In the genomic region with DNA sequence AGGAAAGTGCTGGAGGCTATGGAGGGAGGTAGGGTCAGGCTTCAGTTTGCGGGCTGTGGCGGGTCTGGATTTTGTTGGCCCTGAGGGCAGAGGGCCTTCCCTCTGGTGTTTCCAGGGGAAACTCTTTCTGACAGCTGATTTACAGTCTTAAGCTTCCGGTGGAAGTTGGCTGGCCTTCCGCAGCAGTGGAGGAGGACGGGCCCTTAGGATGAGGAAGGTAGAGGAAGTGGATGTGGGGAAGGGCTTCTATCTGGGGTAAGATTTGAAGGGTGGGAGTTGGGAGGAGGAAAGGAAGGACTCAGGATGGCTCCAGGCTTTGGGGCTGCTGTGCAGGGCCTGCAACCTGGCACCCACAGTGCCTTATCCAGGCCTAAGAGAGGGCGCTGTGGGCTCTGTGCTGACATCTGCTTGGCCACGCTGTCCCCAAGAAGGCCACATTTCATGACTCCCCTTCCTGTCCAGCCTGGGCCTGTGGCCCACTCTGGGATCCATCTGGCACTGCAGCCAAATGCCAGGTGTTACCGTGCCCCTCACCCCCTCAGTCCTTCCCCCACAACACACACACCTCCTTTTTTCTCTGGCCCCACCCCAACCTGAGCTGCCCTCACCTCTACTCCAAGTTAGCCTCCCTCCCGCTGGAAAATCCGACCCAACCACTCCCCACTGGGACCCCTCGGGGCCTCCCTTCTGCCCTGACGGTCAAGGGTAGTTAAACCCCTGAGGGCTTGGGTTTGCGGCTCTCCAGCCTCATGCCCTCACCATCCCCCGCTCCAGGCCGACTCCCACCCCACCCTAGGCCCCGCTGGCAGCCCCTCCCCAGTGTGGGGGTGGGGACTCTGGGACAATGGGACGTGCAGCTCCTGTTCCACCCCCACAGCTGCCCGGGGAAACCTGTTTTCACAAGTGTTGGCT, we compare ENCODE assay signal across 9 cellular contexts. TPM values are rescaled to one million over a fixed set of nuclear protein-coding genes. Genes with fewer than 3 reads are reported as not detected.
DNase-seq lines count a peak whose midpoint lies in the region; ATAC-seq and TF ChIP-seq lines count a peak whose summit lies in the region.
"Had no signal": no experiment of that assay in that cellular context is flagged by ENCODE, and none has a peak within 500 bp of the region (broad histone marks: within the 10 kb centered on the region; RNA-seq: fewer than 3 reads in every experiment).

No MANE protein-coding gene starts in this region.

- H3K36me3 ChIP-seq in HUES48 (ENCODE audit: control insufficient read depth, insufficient read depth, low read length) (no peaks in the 10 kb centered on the region), heart right ventricle (no peaks in the 10 kb centered on the region)
- H3K36me3 ChIP-seq: thoracic aorta had no signal

- H3K27ac ChIP-seq in HUES48 (ENCODE audit: low read depth, low read length) = peak overlapping the region; percentile 52
- H3K27ac ChIP-seq in heart right ventricle = peak overlapping the region in 9 of 10 donors; percentile 45 to 84 (median 71)
- H3K27ac ChIP-seq: thoracic aorta had no signal

- H3K4me1 ChIP-seq in HUES48 (ENCODE audit: control insufficient read depth, insufficient read depth, low read length) (peaks cover 16% of the 10 kb centered on the region), heart right ventricle (peaks cover 2 to 36% (median 23%) of the 10 kb centered on the region in 9 donors)

- TF ChIP-seq CTCF in heart right ventricle (IDR thresholded peaks at IDR 0.05) = peak in 2 of 9 donors; percentile 17

- H3K9me3 ChIP-seq in HUES48 (ENCODE audit: control insufficient read depth, insufficient read depth, low read length) (no peaks in the 10 kb centered on the region), heart right ventricle (no peaks in the 10 kb centered on the region)
- H3K9me3 ChIP-seq: thoracic aorta had no signal

- intact Hi-C loops in heart right ventricle (cut with DNase I) = no loop called here

- no peaks in the 10 kb centered on the region for H3K27me3 ChIP-seq in HUES48 (ENCODE audit: control insufficient read depth, insufficient read depth, low read length)
- H3K27me3 ChIP-seq in heart right ventricle = no peaks in the 10 kb centered on the region

- H3K4me3 ChIP-seq in HUES48 (ENCODE audit: low read depth, low read length) (0 out of 2 replicates have a peak overlapping the region, but pooled peaks have one; percentile 8), heart right ventricle (no peak overlapping the region)
- H3K4me3 ChIP-seq: thoracic aorta had no signal

- WGBS in heart right ventricle, 2 donors = 36 to 37% methylated on average over 17 to 18 of the region's 18 CpGs

- ATAC-seq in heart right ventricle = peak; percentile 34 to 88 (median 65)
- no peak for ATAC-seq in GM18907 (IDR thresholded peaks at IDR 0.05; ENCODE audit: unreplicated experiment)
- no peak for ATAC-seq in GM21737 (IDR thresholded peaks at IDR 0.05; ENCODE audit: unreplicated experiment)

- no peak overlapping the region for H3K9ac ChIP-seq in HUES48 (ENCODE audit: low read depth, low read length)

- DNase-seq in NCI-H774 (lab: John Stamatoyannopoulos, UW) = peak; percentile 20
- DNase-seq in heart right ventricle = peak; percentile 60 to 71
- DNase-seq in renal cortical epithelial cell (ENCODE audit: low read depth) = peak; percentile 66
- DNase-seq in stimulated activated naive CD4-positive, alpha-beta T cell (lab: John Stamatoyannopoulos, UW) = no peak
- DNase-seq in activated CD4-positive, alpha-beta T cell treated with anti-CD3 and anti-CD28 coated beads for 48 hours = no peak

RNA-seq across cellular contexts. Expression of gene PPP1R13B, which starts 7.7 kb away (rescaled TPM):
- total RNA-seq in heart right ventricle (100 to 1,000 TPM in 2 of 10 donors, 10 to 100 TPM in 8; 64.8 to 124 (median 77.0) TPM), renal cortical epithelial cell (9.7 and 18.5 TPM in 2 replicates)
- polyA plus RNA-seq in heart right ventricle = 10 to 100 TPM; 21.6 to 70.2 TPM

Comparison
In these comparisons a context has a peak if more than half of its experiments do, and no peak if none do; other contexts are left out.
1. DNase-seq: peak in NCI-H774 (single experiment), heart right ventricle (2 of 2) and renal cortical epithelial cell (single experiment); none in stimulated activated naive CD4-positive, alpha-beta T cell (0 of 6) and activated CD4-positive, alpha-beta T cell treated with anti-CD3 and anti-CD28 coated beads for 48 hours (single experiment).
2. ATAC-seq: peak in heart right ventricle (8 of 8); none in GM18907 (single experiment) and GM21737 (single experiment).